8 cellular contexts compared by ENCODE assay signal in the genomic region with DNA sequence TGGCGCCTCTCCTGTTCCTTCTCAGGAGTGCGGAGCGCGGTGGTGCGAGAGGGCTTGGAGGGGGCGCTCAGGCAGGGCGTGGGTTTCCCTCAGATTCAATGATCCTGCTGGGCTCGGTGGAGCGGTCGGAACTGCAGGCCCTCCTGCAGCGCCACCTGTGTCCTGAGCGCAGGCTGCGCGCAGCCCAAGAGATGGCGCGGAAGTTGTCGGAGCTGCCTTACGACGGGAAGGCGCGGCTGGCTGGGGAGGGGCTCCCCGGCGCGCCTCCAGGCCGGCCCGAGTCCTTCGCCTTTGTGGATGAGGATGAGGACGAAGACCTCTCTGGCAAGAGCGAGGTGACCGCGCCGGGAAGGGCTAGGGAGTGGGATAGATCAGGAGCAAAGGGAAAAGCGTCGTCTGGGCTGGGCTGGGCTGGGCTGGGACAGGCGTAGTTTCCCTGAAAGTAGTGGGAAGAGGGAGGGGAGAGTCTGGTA. TPM values are rescaled to one million over a fixed set of nuclear protein-coding genes. Genes with fewer than 3 reads are reported as not detected.
DNase-seq lines count a peak whose midpoint lies in the region; ATAC-seq and TF ChIP-seq lines count a peak whose summit lies in the region.

No MANE protein-coding gene starts in this region.

- no peak overlapping the region for H3K27ac Mint-ChIP-seq in activated B cell treated with CpG ODN at 0.5 μM for 24 hours

- intact Hi-C loops in activated B cell treated with CpG ODN at 0.5 μM for 24 hours (cut with micrococcal nuclease) (loop anchor here (1.0 to 5.0 kb wide), 3 partner anchors 37 to 57 kb away; a partner anchor contains a TSS), right lobe of liver (cut with DNase I) (no loop called here)

- no peak overlapping the region for H3K27ac ChIP-seq in right lobe of liver

- H3K27me3 Mint-ChIP-seq in activated B cell treated with CpG ODN at 0.5 μM for 24 hours, result peaks cover 27% of the 10 kb centered on the region

- POLR2A ChIA-PET in activated B cell treated with CpG ODN at 0.5 μM for 24 hours (lab: Charles Lee), result no interaction called here

- H3K36me3 ChIP-seq in right lobe of liver, result no peaks in the 10 kb centered on the region

- CTCF ChIA-PET in activated B cell treated with CpG ODN at 0.5 μM for 24 hours (lab: Charles Lee), result interaction anchor here (1.0 to 1.3 kb wide), 2 partner anchors 72 to 105 kb away, joined by 3 to 5 read pairs; no protein-coding TSS in a partner anchor

- peak; percentile 90 for ATAC-seq in GM18502 (IDR thresholded peaks at IDR 0.05; ENCODE audit: poor library complexity, unreplicated experiment)
- ATAC-seq in HG03108 (IDR thresholded peaks at IDR 0.05; ENCODE audit: unreplicated experiment), result peak; percentile 73
- peak; percentile 91 for ATAC-seq in activated B cell treated with CpG ODN at 0.5 μM for 24 hours (ENCODE audit: low read depth)
- ATAC-seq in right lobe of liver, result peak; percentile 72 to 90 (median 84)

- no peak for TF ChIP-seq CTCF in activated B cell treated with CpG ODN at 0.5 μM for 24 hours (IDR thresholded peaks at IDR 0.05)
- TF ChIP-seq CTCF in right lobe of liver (IDR thresholded peaks at IDR 0.05), result peak in 3 of 4 donors; percentile 33 to 37 (median 37)

- DNase-seq in activated B cell treated with CpG ODN at 0.5 μM for 24 hours, result no peak
- peak; percentile 48 for DNase-seq in central memory CD4-positive, alpha-beta T cell
- peak in 1 of 3 donors; percentile 64 for DNase-seq in right lobe of liver
- DNase-seq in stimulated activated CD8-positive, alpha-beta memory T cell treated with anti-CD3 and anti-CD28 coated beads, Interleukin-15, amount 100 ng/mL, for 4 hours (ENCODE audit: low read depth in 2 of 2), result peak; percentile 37
- DNase-seq in SIG-M5 (lab: John Stamatoyannopoulos, UW), result no peak
- no peak for DNase-seq in NCI-H2029 treated with DMSO at 0.1 percent for 48 hours (lab: John Stamatoyannopoulos, UW)

- H3K9me3 Mint-ChIP-seq in activated B cell treated with CpG ODN at 0.5 μM for 24 hours, result no peaks in the 10 kb centered on the region

- no peaks in the 10 kb centered on the region for H3K9me3 ChIP-seq in right lobe of liver

- peak overlapping the region; percentile 64 for H3K4me3 Mint-ChIP-seq in activated B cell treated with CpG ODN at 0.5 μM for 24 hours

- H3K4me1 Mint-ChIP-seq in activated B cell treated with CpG ODN at 0.5 μM for 24 hours, result peaks cover 6% of the 10 kb centered on the region

- no peak for TF ChIP-seq POLR2A in right lobe of liver (IDR thresholded peaks at IDR 0.05)

- no peaks in the 10 kb centered on the region for H3K36me3 Mint-ChIP-seq in activated B cell treated with CpG ODN at 0.5 μM for 24 hours (ENCODE audit: low read depth)

- no peaks in the 10 kb centered on the region for H3K27me3 ChIP-seq in right lobe of liver

- peak overlapping the region in 1 of 3 donors; percentile 7 for H3K4me3 ChIP-seq in right lobe of liver

- 13% methylated on average over 19 of the region's 35 CpGs for WGBS in right lobe of liver (ENCODE audit: insufficient coverage, low coverage, low lambda C conversion rate, missing lambda C conversion rate)

- H3K4me1 ChIP-seq in right lobe of liver, result no peaks in the 10 kb centered on the region

RNA-seq across cellular contexts. Expression of a gene that starts 17.0 kb away (rescaled TPM):
- total RNA-seq in activated B cell treated with CpG ODN at 0.5 μM for 24 hours (not detected in 2 replicates), right lobe of liver (under 1 TPM; 0.05 to 0.51 (median 0.14) TPM)

RNA-seq across cellular contexts. Expression of a gene that starts 29.6 kb away (rescaled TPM):
- total RNA-seq in activated B cell treated with CpG ODN at 0.5 μM for 24 hours (not detected in 2 replicates), right lobe of liver (not detected)

RNA-seq across cellular contexts. Expression of a gene that starts 35.7 kb away (rescaled TPM):
- total RNA-seq in activated B cell treated with CpG ODN at 0.5 μM for 24 hours, result 87.5 and 101 TPM in 2 replicates
- 100 to 1,000 TPM in 1 of 6 experiments, 10 to 100 TPM in 5; 29.7 to 129 (median 43.6) TPM for total RNA-seq in right lobe of liver

RNA-seq across cellular contexts. Expression of a gene that starts 57.3 kb away (rescaled TPM):
- total RNA-seq in activated B cell treated with CpG ODN at 0.5 μM for 24 hours (59.5 and 62.2 TPM in 2 replicates), right lobe of liver (1 to 10 TPM; 5.3 to 8.7 (median 6.7) TPM)

Comparison
In these comparisons a context has a peak if more than half of its experiments do, and no peak if none do; other contexts are left out.
1. DNase-seq: peak in central memory CD4-positive, alpha-beta T cell (single experiment) and stimulated activated CD8-positive, alpha-beta memory T cell treated with anti-CD3 and anti-CD28 coated beads, Interleukin-15, amount 100 ng/mL, for 4 hours (2 of 2); none in activated B cell treated with CpG ODN at 0.5 μM for 24 hours (single experiment), SIG-M5 (single experiment) and NCI-H2029 treated with DMSO at 0.1 percent for 48 hours (single experiment).
2. Peak in every context shown above with its lines, with median percentiles within 50 percentile points of each other: ATAC-seq.